Comparison of ENCODE assay signal across 16 cellular contexts in genomic region chr22:28239941-28240340, GRCh38.
DNase-seq lines count a peak whose midpoint lies in the region; ATAC-seq lines count a peak whose summit lies in the region.
"Had no signal": no experiment of that assay in that cellular context is flagged by ENCODE, and none has a peak within 500 bp of the region (broad histone marks: within the 10 kb centered on the region; RNA-seq: fewer than 3 reads in every experiment).

No MANE protein-coding gene starts in this region.

- in situ Hi-C loops in GM23248 (cut with MboI), result no loop called here

- H3K9me3 ChIP-seq in GM23248 (ENCODE audit: low read depth) (no peaks in the 10 kb centered on the region), adipocyte (ENCODE audit: control insufficient read depth, low read length) (no peaks in the 10 kb centered on the region)

- no peak overlapping the region for H2AFZ ChIP-seq in GM23248
- H2AFZ ChIP-seq: GM23338 had no signal

- H3K9ac ChIP-seq in GM23248 (no peak overlapping the region), adipocyte (ENCODE audit: low read length) (no peak overlapping the region)

- peaks cover 30% of the 10 kb centered on the region for H3K4me1 ChIP-seq in GM23248 (ENCODE audit: insufficient read depth)
- peaks cover 15% of the 10 kb centered on the region for H3K4me1 ChIP-seq in adipocyte (ENCODE audit: control insufficient read depth, insufficient read depth, low read length)

- peaks cover 27% of the 10 kb centered on the region; the same call in 1 of the 2 replicates for H3K79me2 ChIP-seq in GM23248 (ENCODE audit: insufficient read depth)

- peaks cover 4% of the 10 kb centered on the region for H3F3A ChIP-seq in GM23248 (ENCODE audit: insufficient read depth)

- no peak overlapping the region for H3K27ac ChIP-seq in GM23248

- no peak for ATAC-seq in GM21717 (IDR thresholded peaks at IDR 0.05; ENCODE audit: unreplicated experiment)
- ATAC-seq: GM23338, HCT116 had no signal

- H3K4me3 ChIP-seq in GM23248, result no peak overlapping the region
- no peak overlapping the region for H3K4me3 ChIP-seq in adipocyte (ENCODE audit: low read length)
- H3K4me3 ChIP-seq: GM23338 had no signal

- no peaks in the 10 kb centered on the region for H4K20me1 ChIP-seq in GM23248 (ENCODE audit: insufficient read depth)

- H3K36me3 ChIP-seq in GM23248 (ENCODE audit: low read depth) (no peaks in the 10 kb centered on the region), adipocyte (ENCODE audit: control insufficient read depth, insufficient read depth, low read length, severe bottlenecking) (no peaks in the 10 kb centered on the region)

- H3K4me2 ChIP-seq in GM23248 (ENCODE audit: unreplicated experiment), result no peak overlapping the region
- H3K4me2 ChIP-seq: GM23338 had no signal

- DNase-seq in GM23248, result peak; percentile 26
- DNase-seq in adipocyte (ENCODE audit: low read depth), result peak; percentile 19
- peak; percentile 68 for DNase-seq in foreskin melanocyte
- DNase-seq in NCI-H774 (lab: John Stamatoyannopoulos, UW), result no peak
- no peak for DNase-seq in NCI-H187 treated with DMSO at 0.1 percent for 48 hours (lab: John Stamatoyannopoulos, UW)
- DNase-seq: C1 segment of cervical spinal cord; Calu3; CD4-positive, alpha-beta memory T cell; COR-L47; DMS53; DMS79 treated with DMSO at 0.1 percent for 48 hours; GDM1; H9 had no signal

- no peaks in the 10 kb centered on the region for H3K27me3 ChIP-seq in GM23248 (replicated peaks; ENCODE audit: insufficient read depth)
- H3K27me3 ChIP-seq in adipocyte (replicated peaks; ENCODE audit: control insufficient read depth, insufficient read depth, low read length), result no peaks in the 10 kb centered on the region

- H3K9me2 ChIP-seq in GM23248 (ENCODE audit: insufficient read depth), result peaks cover 3% of the 10 kb centered on the region; the same call in 1 of the 2 replicates

Comparison
In these comparisons a context has a peak if more than half of its experiments do, and no peak if none do; other contexts are left out.
1. DNase-seq: peak in GM23248 (single experiment), adipocyte (single experiment) and foreskin melanocyte (single experiment); none in NCI-H774 (single experiment) and NCI-H187 treated with DMSO at 0.1 percent for 48 hours (single experiment).